ENCODE assay signal across 7 cellular contexts in genomic region chr7:38175547-38175946, GRCh38. TPM values are rescaled to one million over a fixed set of nuclear protein-coding genes. Genes with fewer than 3 reads are reported as not detected.
DNase-seq lines count a peak whose midpoint lies in the region; ATAC-seq, FAIRE-seq and TF ChIP-seq lines count a peak whose summit lies in the region.
"Not testable (repeated sequence)": the region's sequence is repeated elsewhere in the genome, so short reads cannot be mapped to it uniquely, and the experiment has no call there.

No MANE protein-coding gene starts in this region.

- H2AK5ac ChIP-seq in IMR-90 (ENCODE audit: low read depth, low read length); H1 (ENCODE audit: low read depth, low read length): not testable (repeated sequence)

- not testable (repeated sequence) for H3K18ac ChIP-seq in IMR-90 (ENCODE audit: low read depth, low read length); H1 (ENCODE audit: extremely low read depth, low read length)

- H3K23me2 ChIP-seq in H1 (ENCODE audit: low read depth, low read length): not testable (repeated sequence)

- POLR2A ChIA-PET in A549 (lab: Yijun Ruan, JAX); IMR-90 (lab: Charles Lee; ENCODE audit: unreplicated experiment); HepG2 (lab: Yijun Ruan, JAX): not testable (repeated sequence)
- POLR2A ChIA-PET in K562 (lab: Yijun Ruan, JAX) (interaction anchor here (0.8 kb wide), 1 partner anchor 27 kb away, joined by 4 read pairs; no protein-coding TSS in a partner anchor), H1 (lab: Charles Lee; ENCODE audit: partially characterized antibody) (interaction anchor here (1.2 kb wide), 1 partner anchor 18 kb away, joined by 3 read pairs; no protein-coding TSS in a partner anchor)

- TF ChIP-seq CTCF in A549 (IDR thresholded peaks at IDR 0.05); IMR-90 (conservative IDR thresholded peaks at IDR 0.05; ENCODE audit: low read depth, low read length); K562 (IDR thresholded peaks at IDR 0.05 in 2 of 3, conservative IDR thresholded peaks at IDR 0.05 in 1 of 3; ENCODE audit: insufficient read depth in 2 of 3, low read depth in 1 of 3, low read length in 3 of 3); H1 (IDR thresholded peaks at IDR 0.05; ENCODE audit: control extremely low read depth in 1 of 3, insufficient read depth in 1 of 3, low read depth in 1 of 3, low read length in 3 of 3); HepG2 (CRISPR knock-in tag; IDR thresholded peaks at IDR 0.05); testis (IDR thresholded peaks at IDR 0.05): not testable (repeated sequence)

- dilution Hi-C loops in IMR-90 (cut with HindIII; ENCODE audit: low sequenced_read_pairs, unreplicated experiment): not testable (repeated sequence)

- H3K4me2 ChIP-seq in A549; IMR-90 (ENCODE audit: low read depth, low read length); K562 (ENCODE audit: insufficient read depth, low read length); H1 (ENCODE audit: insufficient read depth in 1 of 2, low read depth in 2 of 2, low read length in 2 of 2); HepG2 (ENCODE audit: low read depth, low read length): not testable (repeated sequence)

- H3K56ac ChIP-seq in IMR-90 (ENCODE audit: extremely low read depth, insufficient read depth, low read length); H1 (replicated peaks; ENCODE audit: insufficient read length, low read depth, low read length): not testable (repeated sequence)

- not testable (repeated sequence) for H3K9me1 ChIP-seq in IMR-90 (ENCODE audit: insufficient read depth, low read length); K562 (ENCODE audit: control insufficient read depth, insufficient read depth, low read length)

- TF ChIP-seq POLR2A in A549 (IDR thresholded peaks at IDR 0.05; ENCODE audit: low read length); GM12891 (IDR thresholded peaks at IDR 0.05; ENCODE audit: low read depth, low read length); IMR-90 (IDR thresholded peaks at IDR 0.05; ENCODE audit: low read depth, low read length); K562 (conservative IDR thresholded peaks at IDR 0.05); H1 (IDR thresholded peaks at IDR 0.05; ENCODE audit: control extremely low read depth in 1 of 2, low read depth in 2 of 2, low read length in 2 of 2); HepG2 (IDR thresholded peaks at IDR 0.05; ENCODE audit: insufficient read depth in 1 of 2, low read depth in 2 of 2, low read length in 2 of 2); testis (IDR thresholded peaks at IDR 0.05): not testable (repeated sequence)

- WGBS in A549 (ENCODE audit: missing lambda C conversion rate): 75% methylated on average over 9 of the region's 9 CpGs
- WGBS in IMR-90 (ENCODE audit: extremely low coverage in 2 of 2, insufficient read length in 1 of 2), 2 experiments: 83% methylated on average over 2 of the region's 9 CpGs; no CpG with 5 or more reads in 1 of the 2 experiments
- 43% methylated on average over 5 of the region's 9 CpGs for WGBS in K562 (ENCODE audit: insufficient coverage, low coverage, missing lambda C conversion rate)
- 88% methylated on average over 8 of the region's 9 CpGs; no CpG with 5 or more reads in 1 of the 2 experiments for WGBS in H1 (ENCODE audit: extremely low coverage in 1 of 2, insufficient coverage in 1 of 2, insufficient read length in 1 of 2, insufficient replicate concordance in 2 of 2, low coverage in 1 of 2, low lambda C conversion rate in 2 of 2, missing lambda C conversion rate in 1 of 2), 2 experiments
- WGBS in HepG2 (ENCODE audit: low lambda C conversion rate): 49% methylated on average over 9 of the region's 9 CpGs
- 88% methylated on average over 9 of the region's 9 CpGs for WGBS in testis, 2 donors

- H4K5ac ChIP-seq in IMR-90 (ENCODE audit: low read depth, low read length); H1 (ENCODE audit: insufficient read length, low read depth, low read length): not testable (repeated sequence)

- H3K4me1 ChIP-seq in A549 (peaks cover 18% of the 10 kb centered on the region), K562 (replicated peaks in 1 of 2; ENCODE audit: control insufficient read depth in 2 of 2, insufficient read depth in 2 of 2, low read length in 2 of 2) (peaks cover 7 to 12% of the 10 kb centered on the region in 2 experiments; a peak in 3 of 5 replicates), HepG2 (ENCODE audit: insufficient read depth, low read length) (peaks cover 17% of the 10 kb centered on the region)
- not testable (repeated sequence) for H3K4me1 ChIP-seq in IMR-90 (ENCODE audit: control insufficient read depth, insufficient read depth, low read length); H1 (replicated peaks in 1 of 4; ENCODE audit: control insufficient read depth in 3 of 4, insufficient read depth in 4 of 4, low read length in 3 of 4); testis

- ATAC-seq in A549; IMR-90 (ENCODE audit: low read depth); K562; HepG2: not testable (repeated sequence)

- H3K9ac ChIP-seq in IMR-90 (ENCODE audit: low read depth, low read length); K562 (ENCODE audit: insufficient read depth in 1 of 2, low read depth in 2 of 2, low read length in 2 of 2); H1 (replicated peaks in 1 of 4; ENCODE audit: extremely low read depth in 1 of 4, low read depth in 3 of 4, low read length in 3 of 4); HepG2 (ENCODE audit: insufficient read depth, low read depth, low read length): not testable (repeated sequence)

- not testable (repeated sequence) for H3K36me3 ChIP-seq in IMR-90 (ENCODE audit: control insufficient read depth, insufficient read depth, low read length); K562 (ENCODE audit: control insufficient read depth, insufficient read depth, low read length); H1 (ENCODE audit: control insufficient read depth in 2 of 4, insufficient read depth in 4 of 4, low read length in 3 of 4); HepG2 (replicated peaks in 1 of 2; ENCODE audit: control insufficient read depth in 1 of 2, insufficient read depth in 2 of 2, low read length in 2 of 2); testis (ENCODE audit: low read depth, missing control alignments)

- not testable (repeated sequence) for H3K4me3 ChIP-seq in A549; IMR-90 (ENCODE audit: insufficient read depth, low read depth, low read length); K562; H1 (ENCODE audit: extremely low read depth in 1 of 4, insufficient read depth in 2 of 4, low read depth in 3 of 4, low read length in 4 of 4); HepG2 (replicated peaks in 1 of 3; ENCODE audit: insufficient read depth in 1 of 3, low read depth in 2 of 3, low read length in 3 of 3); testis

- H2AFZ ChIP-seq in IMR-90 (replicated peaks; ENCODE audit: low read length, poor library complexity); K562 (ENCODE audit: low read depth, low read length); H1 (ENCODE audit: low read length); HepG2 (ENCODE audit: low read length): not testable (repeated sequence)

- H4K8ac ChIP-seq in IMR-90 (ENCODE audit: low read depth in 2 of 2, low read length in 2 of 2): not testable (repeated sequence)
- H4K8ac ChIP-seq in H1 (ENCODE audit: extremely low read depth, insufficient read depth, low read length): peak overlapping the region; percentile 18; the same call in 1 of the 2 replicates

- H3K79me1 ChIP-seq in IMR-90 (ENCODE audit: low read depth in 1 of 2, low read length in 2 of 2): peaks cover 9 to 15% of the 10 kb centered on the region in 2 experiments
- H3K79me1 ChIP-seq in H1 (ENCODE audit: low read depth, low read length): not testable (repeated sequence)

- not testable (repeated sequence) for H2BK20ac ChIP-seq in IMR-90 (ENCODE audit: low read depth, low read length); H1 (ENCODE audit: low read length)

- TF ChIP-seq EP300 in A549 (IDR thresholded peaks at IDR 0.05); K562 (IDR thresholded peaks at IDR 0.05; ENCODE audit: low read length); H1 (IDR thresholded peaks at IDR 0.05; ENCODE audit: borderline replicate concordance in 1 of 2, low read depth in 2 of 2, low read length in 2 of 2); HepG2 (IDR thresholded peaks at IDR 0.05; ENCODE audit: low read depth in 2 of 2, low read length in 2 of 2); HepG2 (CRISPR knock-in tag; IDR thresholded peaks at IDR 0.05; ENCODE audit: borderline replicate concordance): not testable (repeated sequence)

- H3K23ac ChIP-seq in IMR-90 (ENCODE audit: low read depth, low read length); H1 (ENCODE audit: insufficient read length): not testable (repeated sequence)

- H3K27me3 ChIP-seq in IMR-90 (ENCODE audit: control insufficient read depth, insufficient read depth, low read length); K562 (ENCODE audit: control insufficient read depth in 2 of 2, insufficient read depth in 2 of 2, low read length in 2 of 2); H1 (replicated peaks in 1 of 4; ENCODE audit: control insufficient read depth in 3 of 4, extremely low read depth in 1 of 4, insufficient read depth in 3 of 4, low read length in 3 of 4); HepG2 (ENCODE audit: control insufficient read depth in 1 of 2, insufficient read depth in 2 of 2, low read length in 2 of 2); testis: not testable (repeated sequence)

- TF ChIP-seq RAD21 in A549 (conservative IDR thresholded peaks at IDR 0.05 in 1 of 2, IDR thresholded peaks at IDR 0.05 in 1 of 2); IMR-90 (IDR thresholded peaks at IDR 0.05; ENCODE audit: low read length); K562 (CRISPR knock-in tag; conservative IDR thresholded peaks at IDR 0.05 in 1 of 2, IDR thresholded peaks at IDR 0.05 in 1 of 2); H1 (IDR thresholded peaks at IDR 0.05 in 1 of 2, conservative IDR thresholded peaks at IDR 0.05 in 1 of 2; ENCODE audit: low read depth in 2 of 2, low read length in 2 of 2); HepG2 (CRISPR knock-in tag; IDR thresholded peaks at IDR 0.05): not testable (repeated sequence)

- not testable (repeated sequence) for H4K20me1 ChIP-seq in IMR-90 (ENCODE audit: insufficient read depth, low read length); K562 (replicated peaks; ENCODE audit: control insufficient read depth, insufficient read depth, low read length); H1 (replicated peaks in 1 of 2; ENCODE audit: control insufficient read depth in 1 of 2, insufficient read depth in 2 of 2, low read length in 2 of 2); HepG2 (ENCODE audit: insufficient read depth, low read length)

- H3K27ac ChIP-seq in A549; IMR-90 (ENCODE audit: insufficient read depth, low read length); K562 (ENCODE audit: extremely low read depth, low read depth, low read length); H1 (ENCODE audit: low read depth, low read length); HepG2 (ENCODE audit: extremely low read length, insufficient read depth, low read length); testis: not testable (repeated sequence)

- H2BK5ac ChIP-seq in IMR-90 (ENCODE audit: low read depth, low read length, poor library complexity, severe bottlenecking); H1 (ENCODE audit: low read depth, low read length): not testable (repeated sequence)

- intact Hi-C loops in IMR-90 (cut with micrococcal nuclease) (loop anchor here (10.0 kb wide), 1 partner anchor 1521 kb away; no protein-coding TSS in a partner anchor), K562 (cut with micrococcal nuclease) (loop anchor here (5.0 kb wide), 1 partner anchor 48 kb away; no protein-coding TSS in a partner anchor), HepG2 (cut with micrococcal nuclease; ENCODE audit: unreplicated experiment) (loop anchor here (5.0 kb wide), 1 partner anchor 258 kb away; the partner anchor contains the start of gene SFRP4)
- intact Hi-C loops in testis (cut with DNase I; ENCODE audit: low total_unique reads): not testable (repeated sequence)

- FAIRE-seq in A549 (lab: Jason Lieb, UNC); K562 (lab: Jason Lieb, UNC); H1 (lab: Jason Lieb, UNC); HepG2 (lab: Jason Lieb, UNC): not testable (repeated sequence)
- FAIRE-seq in GM12891 (lab: Jason Lieb, UNC): peak; percentile 20

- not testable (repeated sequence) for H4K91ac ChIP-seq in IMR-90 (ENCODE audit: insufficient read depth, low read depth, low read length); H1 (replicated peaks; ENCODE audit: insufficient read length, low read length)

- H2BK15ac ChIP-seq in IMR-90 (ENCODE audit: low read depth, low read length); H1 (ENCODE audit: low read length): not testable (repeated sequence)

- CTCF ChIA-PET in A549 (lab: Yijun Ruan, JAX); IMR-90 (lab: Yijun Ruan, JAX); K562 (lab: Yijun Ruan, JAX; ENCODE audit: low intra/inter-chr PET ratio); HepG2 (lab: Yijun Ruan, JAX; ENCODE audit: low intra/inter-chr PET ratio, low total read pairs): not testable (repeated sequence)
- CTCF ChIA-PET in H1 (lab: Charles Lee; ENCODE audit: partially characterized antibody): interaction anchor here (1.1 kb wide), 1 partner anchor 194 kb away, joined by 3 read pairs; no protein-coding TSS in a partner anchor

- DNase-seq in A549 (ENCODE audit: low read depth in 1 of 2, low spot score in 1 of 2); GM12891 (ENCODE audit: insufficient read length, low spot score); IMR-90; K562 (ENCODE audit: extremely low read depth in 1 of 4, low spot score in 3 of 4); H1 (ENCODE audit: low read depth in 1 of 2, low spot score in 2 of 2); HepG2 (ENCODE audit: low spot score): not testable (repeated sequence)
- peak; percentile 15 for DNase-seq in testis

- not testable (repeated sequence) for H3K14ac ChIP-seq in IMR-90 (replicated peaks; ENCODE audit: low read depth, low read length); H1 (ENCODE audit: insufficient read length)

- H3K79me2 ChIP-seq in K562 (ENCODE audit: control insufficient read depth, insufficient read depth, low read length): peaks cover 23% of the 10 kb centered on the region
- peaks cover 0 to 22% of the 10 kb centered on the region in 2 experiments; a peak in 2 of 4 replicates for H3K79me2 ChIP-seq in H1 (ENCODE audit: control insufficient read depth in 1 of 2, insufficient read depth in 2 of 2, low read length in 2 of 2)
- H3K79me2 ChIP-seq in HepG2 (ENCODE audit: insufficient read depth, low read length): peaks cover 14% of the 10 kb centered on the region

- not testable (repeated sequence) for H2AK9ac ChIP-seq in IMR-90 (replicated peaks; ENCODE audit: low read depth, low read length, poor library complexity)

- not testable (repeated sequence) for H2BK12ac ChIP-seq in H1 (ENCODE audit: low read depth, low read length)

- BruUV-seq in IMR-90 (replicated peaks; lab: Mats Ljungman, UMichigan); K562 (replicated peaks; lab: Mats Ljungman, UMichigan); HepG2 (replicated peaks; lab: Mats Ljungman, UMichigan): not testable (repeated sequence)

- H2BK120ac ChIP-seq in IMR-90 (ENCODE audit: low read depth, low read length); H1 (replicated peaks; ENCODE audit: low read depth, low read length): not testable (repeated sequence)

- H3K4ac ChIP-seq in IMR-90 (ENCODE audit: low read depth, low read length); H1 (replicated peaks; ENCODE audit: insufficient read length, low read depth, low read length): not testable (repeated sequence)

- in situ Hi-C loops in IMR-90 (cut with MboI; ENCODE audit: low sequenced_read_pairs); K562 (cut with MboI); HepG2 (cut with HindIII; ENCODE audit: extremely low pct_ligation_motif_present, low pct_unique_long_range_greater_than_20kb): not testable (repeated sequence)

- not testable (repeated sequence) for H3K9me3 ChIP-seq in A549; IMR-90 (ENCODE audit: control insufficient read depth, insufficient read depth, low read length); K562 (replicated peaks; ENCODE audit: control insufficient read depth, insufficient read depth, low read depth, low read length); H1 (ENCODE audit: insufficient read depth in 2 of 2, low read depth in 1 of 2, low read length in 1 of 2); HepG2 (ENCODE audit: low read length); testis

RNA-seq across cellular contexts. Expression of gene STARD3NL, which starts 2.5 kb away (rescaled TPM):
- polyA plus RNA-seq in A549 (2011; rRNA removed) (78.1 and 104 TPM in 2 replicates), A549 (2017; fragmentation: RNase III; extraction: RNeasy Plus Mini Kit Qiagen cat#74134 plus additional on column Dnase treatment) (57.9 to 62.0 TPM (median 59.4 TPM) in 3 replicates), IMR-90 (2012; rRNA removed) (46.5 and 51.6 TPM in 2 replicates), K562 (2011; rRNA removed) (60.7 and 77.4 TPM in 2 replicates), K562 (2014; fragmentation: Illumina TruSeq; extraction: Trizol) (50.8 and 53.5 TPM in 2 replicates), K562 (2014; fragmentation: Nextera tagmentation; extraction: Ambion mirVana) (10 to 100 TPM; 79.6 to 90.0 TPM), K562 (2014; rRNA removed) (52.9 and 57.6 TPM in 2 replicates), H1 (2011; rRNA removed) (15.6 and 27.1 TPM in 2 replicates), HepG2 (2011; rRNA removed) (30.0 and 37.3 TPM in 2 replicates), testis (ENCODE audit: insufficient read depth, low read depth, low replicate concordance) (66.1 TPM)
- polyA plus RNA-seq in A549 (2012; cell fraction: cytosol; rRNA removed): 37.4 and 42.1 TPM in 2 replicates
- polyA plus RNA-seq in A549 (2012; cell fraction: nucleus; rRNA removed): 9.1 and 13.7 TPM in 2 replicates
- polyA minus RNA-seq in A549 (2011; rRNA and poly(A)+ RNA removed): 27.1 and 29.3 TPM in 2 replicates
- polyA plus RNA-seq in GM12891 (2012; ENCODE audit: low read depth, missing spikeins): 50.1 TPM
- total RNA-seq in IMR-90 (2012; rRNA removed) (69.7 and 102 TPM in 2 replicates), K562 (2014; rRNA removed) (44.8 and 44.9 TPM in 2 replicates), K562 (2014; rRNA removed; fragmentation: Illumina TruSeq; extraction: Trizol) (64.4 and 74.5 TPM in 2 replicates), K562 (2015; rRNA removed; fragmentation: Illumina TruSeq; extraction: Trizol) (54.4 and 56.9 TPM in 2 replicates), K562 (2021) (42.2 and 43.4 TPM in 2 replicates), HepG2 (2016; rRNA removed; fragmentation: Illumina TruSeq; extraction: Trizol) (38.2 and 42.3 TPM in 2 replicates), testis (10 to 100 TPM; 52.2 to 60.4 TPM)
- 11.7 and 13.9 TPM in 2 replicates for polyA plus RNA-seq in IMR-90 (2012; cell fraction: cytosol; rRNA removed)
- polyA plus RNA-seq in IMR-90 (2012; cell fraction: nucleus; rRNA removed; ENCODE audit: low replicate concordance): 3.1 and 19.2 TPM in 2 replicates
- 16.8 and 25.1 TPM in 2 replicates for total RNA-seq in K562 (2011; cell fraction: chromatin; rRNA removed; ENCODE audit: low replicate concordance)
- 19.8 and 22.5 TPM in 2 replicates for total RNA-seq in K562 (2011; cell fraction: nucleolus; rRNA removed)
- total RNA-seq in K562 (2011; cell fraction: nucleoplasm; rRNA removed): 30.4 and 45.0 TPM in 2 replicates
- polyA plus RNA-seq in K562 (2011; cell fraction: cytosol; rRNA removed): 18.7 and 41.1 TPM in 2 replicates
- polyA plus RNA-seq in K562 (2011; cell fraction: nucleus; rRNA removed): 14.4 and 34.3 TPM in 2 replicates
- polyA plus RNA-seq in K562 (2012): 38.4 and 42.2 TPM in 2 replicates
- polyA minus RNA-seq in K562 (2011; rRNA and poly(A)+ RNA removed): 37.0 and 57.7 TPM in 2 replicates
- 14.0 and 14.7 TPM in 2 replicates for polyA minus RNA-seq in K562 (2011; cell fraction: cytosol; rRNA and poly(A)+ RNA removed)
- polyA minus RNA-seq in K562 (2011; cell fraction: nucleus; rRNA and poly(A)+ RNA removed): 11.0 and 27.9 TPM in 2 replicates
- 33.1 and 40.5 TPM in 2 replicates for total RNA-seq in H1 (2021; fragmentation: NEBNext Ultra II Directional; extraction: Animal tissue kit (Norgen Biotek cat#: 25700))
- polyA plus RNA-seq in H1 (2011; cell fraction: cytosol; rRNA removed): 30.4 TPM
- polyA plus RNA-seq in H1 (2011; cell fraction: nucleus; rRNA removed): 14.7 TPM
- 23.2 to 35.8 TPM (median 27.3 TPM) in 4 replicates for polyA plus RNA-seq in H1 (2012, experiment 1 of 2)
- polyA plus RNA-seq in H1 (2012, experiment 2 of 2): 21.3 TPM
- 31.2 TPM for polyA plus RNA-seq in H1 (2013, experiment 1 of 2)
- polyA plus RNA-seq in H1 (2013, experiment 2 of 2): 35.3 TPM
- 21.4 and 22.2 TPM in 2 replicates for polyA minus RNA-seq in H1 (2011; rRNA and poly(A)+ RNA removed)
- polyA minus RNA-seq in H1 (2011; cell fraction: cytosol; rRNA and poly(A)+ RNA removed): 14.2 TPM
- polyA minus RNA-seq in H1 (2011; cell fraction: nucleus; rRNA and poly(A)+ RNA removed): 18.4 TPM
- 87.5 and 103 TPM in 2 replicates for total RNA-seq in HepG2 (2016; cell fraction: cytosol; rRNA removed; fragmentation: Illumina TruSeq; extraction: Trizol; ENCODE audit: low read depth)
- total RNA-seq in HepG2 (2016; cell fraction: insoluble cytoplasmic fraction; rRNA removed; fragmentation: Illumina TruSeq; extraction: Trizol): 39.9 and 44.0 TPM in 2 replicates
- total RNA-seq in HepG2 (2016; cell fraction: membrane; rRNA removed; fragmentation: Illumina TruSeq; extraction: Trizol): 116 and 126 TPM in 2 replicates
- total RNA-seq in HepG2 (2016; cell fraction: nucleus; rRNA removed; fragmentation: Illumina TruSeq; extraction: Trizol): 23.4 and 26.6 TPM in 2 replicates
- polyA plus RNA-seq in HepG2 (2011; cell fraction: cytosol; rRNA removed): 23.6 and 30.4 TPM in 2 replicates
- polyA plus RNA-seq in HepG2 (2011; cell fraction: nucleus; rRNA removed): 6.3 and 8.6 TPM in 2 replicates
- polyA plus RNA-seq in HepG2 (2012): 25.5 and 25.9 TPM in 2 replicates
- polyA plus RNA-seq in HepG2 (2016; cell fraction: cytosol; fragmentation: Illumina TruSeq; extraction: Trizol; ENCODE audit: low read depth): 95.7 and 120 TPM in 2 replicates
- 36.5 and 40.5 TPM in 2 replicates for polyA plus RNA-seq in HepG2 (2016; cell fraction: insoluble cytoplasmic fraction; fragmentation: Illumina TruSeq; extraction: Trizol; ENCODE audit: low read depth)
- 105 and 119 TPM in 2 replicates for polyA plus RNA-seq in HepG2 (2016; cell fraction: membrane; fragmentation: Illumina TruSeq; extraction: Trizol; ENCODE audit: low read depth)
- 29.8 and 34.2 TPM in 2 replicates for polyA plus RNA-seq in HepG2 (2016; cell fraction: nucleus; fragmentation: Illumina TruSeq; extraction: Trizol; ENCODE audit: insufficient read depth, low read depth)
- polyA minus RNA-seq in HepG2 (2011; rRNA and poly(A)+ RNA removed; ENCODE audit: low replicate concordance): 4.3 and 10.2 TPM in 2 replicates
- polyA minus RNA-seq in HepG2 (2011; cell fraction: cytosol; rRNA and poly(A)+ RNA removed): 14.2 and 17.9 TPM in 2 replicates
- 12.2 and 19.9 TPM in 2 replicates for polyA minus RNA-seq in HepG2 (2011; cell fraction: nucleus; rRNA and poly(A)+ RNA removed)
